Comparison of ENCODE assay signal across 8 cellular contexts in genomic region chr7:97971120-97971989, GRCh38. TPM values are rescaled to one million over a fixed set of nuclear protein-coding genes. Genes with fewer than 3 reads are reported as not detected.
DNase-seq lines count a peak whose midpoint lies in the region; ATAC-seq and TF ChIP-seq lines count a peak whose summit lies in the region.

No MANE protein-coding gene starts in this region.

- peak overlapping the region in 4 of 7 donors; percentile 19 to 63 (median 54) for H3K27ac Mint-ChIP-seq in CD14-positive monocyte
- peak overlapping the region; percentile 95 for H3K27ac Mint-ChIP-seq in MCF 10A (ENCODE audit: low read depth, unreplicated experiment)

- peak overlapping the region; percentile 99 for H2AFZ ChIP-seq in OCI-LY7 (ENCODE audit: low read length)

- peaks cover 12% of the 10 kb centered on the region for H3K4me1 ChIP-seq in OCI-LY7 (ENCODE audit: insufficient read depth, low read length, poor library complexity, severe bottlenecking)

- peak overlapping the region; percentile 89 for H3K4me2 ChIP-seq in OCI-LY7 (ENCODE audit: low read length)

- H3K36me3 Mint-ChIP-seq in CD14-positive monocyte: peaks cover 27 to 28% of the 10 kb centered on the region in 2 donors
- H3K36me3 Mint-ChIP-seq in MCF 10A (ENCODE audit: insufficient read depth, unreplicated experiment): peaks cover 25% of the 10 kb centered on the region

- H3K4me3 ChIP-seq in OCI-LY7 (ENCODE audit: low read depth, low read length, poor library complexity, severe bottlenecking): peak overlapping the region; percentile 94

- POLR2A ChIA-PET in OCI-LY7 (lab: Charles Lee) (interaction anchor here (0.6 to 1.7 kb wide), 5 partner anchors 10 to 179 kb away, joined by 3 to 5 read pairs (median 3); partner anchors contain the start of gene ASNS), MCF 10A (lab: Yijun Ruan, JAX) (interaction anchor here (0.7 to 1.5 kb wide), 8 partner anchors 8 to 1599 kb away, joined by 3 to 7 read pairs (median 3); partner anchors contain the start of genes ASNS and SDHAF3)

- H3K9me3 Mint-ChIP-seq in CD14-positive monocyte (peaks cover 0 to 16% (median 8%) of the 10 kb centered on the region in 7 donors), MCF 10A (ENCODE audit: unreplicated experiment) (no peaks in the 10 kb centered on the region)

- H3K4me1 Mint-ChIP-seq in CD14-positive monocyte: peaks cover 22% of the 10 kb centered on the region
- peaks cover 17% of the 10 kb centered on the region for H3K4me1 Mint-ChIP-seq in MCF 10A (ENCODE audit: insufficient read depth, unreplicated experiment)

- H3K9me3 ChIP-seq in OCI-LY7 (ENCODE audit: low read length): no peaks in the 10 kb centered on the region

- intact Hi-C loops in CD14-positive monocyte (cut with micrococcal nuclease) (no loop called here), OCI-LY7 (cut with micrococcal nuclease; ENCODE audit: unreplicated experiment) (loop anchor here (5.0 kb wide), 2 partner anchors 99 to 281 kb away; partner anchors contain the start of genes ASNS and TECPR1), MCF 10A (cut with micrococcal nuclease) (no loop called here)

- ATAC-seq in GM18867 (IDR thresholded peaks at IDR 0.05; ENCODE audit: unreplicated experiment) (peak; percentile 49), HG03097 (IDR thresholded peaks at IDR 0.05; ENCODE audit: low FRiP score, unreplicated experiment) (peak; percentile 21)

- H3K9me2 ChIP-seq in OCI-LY7 (ENCODE audit: insufficient read depth, low read length): no peaks in the 10 kb centered on the region

- no peak for TF ChIP-seq CTCF in CD14-positive monocyte (IDR thresholded peaks at IDR 0.05)
- no peak; the same call in 1 of the 2 replicates for TF ChIP-seq CTCF in OCI-LY7 (conservative IDR thresholded peaks at IDR 0.05; ENCODE audit: low read length)
- no peak for TF ChIP-seq CTCF in MCF 10A (IDR thresholded peaks at IDR 0.05; ENCODE audit: unreplicated experiment)

- DNase-seq in CD14-positive monocyte (ENCODE audit: low spot score) (no peak), OCI-LY7 (ENCODE audit: low spot score) (peak; percentile 63), MCF 10A (ENCODE audit: unreplicated experiment) (peak; percentile 38), iris pigment epithelial cell (ENCODE audit: low read depth) (peak; percentile 17), T-helper 9 cell (no peak)
- DNase-seq in stimulated activated CD4-positive, alpha-beta T cell treated with anti-CD3 and anti-CD28 coated beads, Interleukin-15, amount 100 ng/mL, for 24 hours: peak; percentile 40

- H4K20me1 ChIP-seq in OCI-LY7 (ENCODE audit: insufficient read depth, low read length): no peaks in the 10 kb centered on the region

- peaks cover 28% of the 10 kb centered on the region for H3K79me2 ChIP-seq in OCI-LY7 (ENCODE audit: insufficient read depth, low read depth, low read length)

- H3K27me3 Mint-ChIP-seq in CD14-positive monocyte (ENCODE audit: low read depth in 3 of 3) (peaks cover 3 to 4% (median 4%) of the 10 kb centered on the region in 3 donors), MCF 10A (ENCODE audit: insufficient read depth, unreplicated experiment) (no peaks in the 10 kb centered on the region)

- CTCF ChIA-PET in OCI-LY7 (lab: Charles Lee; ENCODE audit: unreplicated experiment) (interaction anchor here (0.6 to 0.7 kb wide), 2 partner anchors 19 to 99 kb away, joined by 3 to 4 read pairs; no protein-coding TSS in a partner anchor), MCF 10A (lab: Yijun Ruan, JAX) (interaction anchor here (0.6 to 1.4 kb wide), 9 partner anchors 27 to 1067 kb away, joined by 3 to 7 read pairs (median 3); no protein-coding TSS in a partner anchor)

- BruUV-seq in OCI-LY7 (replicated peaks; lab: Mats Ljungman, UMichigan) (no TSS peak), MCF 10A (replicated peaks; lab: Mats Ljungman, UMichigan) (TSS peak; percentile 29)

- H3K4me3 Mint-ChIP-seq in CD14-positive monocyte: peak overlapping the region; percentile 90 to 98
- H3K4me3 Mint-ChIP-seq in MCF 10A (ENCODE audit: unreplicated experiment): peak overlapping the region; percentile 86

- peak overlapping the region; percentile 65 for H3K27ac ChIP-seq in OCI-LY7 (ENCODE audit: low read depth, low read length, poor library complexity, severe bottlenecking)

- H3K36me3 ChIP-seq in OCI-LY7 (ENCODE audit: insufficient read depth, low read length): peaks cover 32% of the 10 kb centered on the region

RNA-seq across cellular contexts. Expression of gene OCM2, which starts 18.6 kb away (rescaled TPM):
- not detected for polyA plus RNA-seq in CD14-positive monocyte
- not detected in 2 replicates for total RNA-seq in OCI-LY7 (2014; rRNA removed; shearing (Covaris generic))
- total RNA-seq in OCI-LY7 (2022) (not detected in 2 replicates), MCF 10A (2022) (not detected in 2 replicates)

Comparison
In these comparisons a context has a peak if more than half of its experiments do, and no peak if none do; other contexts are left out.
1. DNase-seq: peak in OCI-LY7 (single experiment), MCF 10A (single experiment), iris pigment epithelial cell (single experiment) and stimulated activated CD4-positive, alpha-beta T cell treated with anti-CD3 and anti-CD28 coated beads, Interleukin-15, amount 100 ng/mL, for 24 hours (single experiment); none in CD14-positive monocyte (single experiment) and T-helper 9 cell (single experiment).